ENCODE assay signal across 24 cellular contexts in the genomic region with DNA sequence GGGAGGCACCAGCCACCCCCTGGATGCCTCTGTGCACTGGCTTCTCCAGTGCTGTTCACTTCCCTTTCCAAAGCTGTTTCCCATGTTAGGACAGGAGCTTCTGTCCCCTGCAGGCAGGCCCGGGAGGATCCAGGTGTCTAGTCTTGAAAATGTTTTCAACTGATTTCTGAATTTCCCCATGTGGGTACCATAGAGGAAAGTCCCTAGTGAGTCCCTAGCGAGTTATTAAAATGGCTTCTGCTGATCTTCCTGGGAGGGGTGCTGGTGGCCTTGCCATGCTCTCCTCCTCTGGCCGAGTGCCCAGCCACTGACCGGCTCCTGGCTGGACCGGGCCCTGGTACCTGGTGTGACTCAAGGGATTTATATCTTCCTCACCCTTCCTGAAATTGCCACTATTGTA. TPM values are rescaled to one million over a fixed set of nuclear protein-coding genes. Genes with fewer than 3 reads are reported as not detected.
DNase-seq lines count a peak whose midpoint lies in the region; ATAC-seq, FAIRE-seq and TF ChIP-seq lines count a peak whose summit lies in the region.
"Had no signal": no experiment of that assay in that cellular context is flagged by ENCODE, and none has a peak within 500 bp of the region (broad histone marks: within the 10 kb centered on the region; RNA-seq: fewer than 3 reads in every experiment).

No MANE protein-coding gene starts in this region.

- H3K36me3 ChIP-seq in body of pancreas (replicated peaks in 1 of 2; ENCODE audit: insufficient read depth in 1 of 2, low read depth in 2 of 2) = no peaks in the 10 kb centered on the region
- no peaks in the 10 kb centered on the region for H3K36me3 ChIP-seq in CD8-positive, alpha-beta memory T cell (ENCODE audit: insufficient read depth, low read length)
- H3K36me3 ChIP-seq: spleen had no signal

- H3K9me3 Mint-ChIP-seq in activated T-cell treated with anti-CD3 and anti-CD28 coated beads, Interleukin-2, amount 50 U/mL, for 72 hours = peaks cover 0 to 2% of the 10 kb centered on the region in 2 donors
- no peaks in the 10 kb centered on the region for H3K9me3 Mint-ChIP-seq in stimulated activated effector memory CD8-positive, alpha-beta T cell treated with anti-CD3 and anti-CD28 coated beads, Interleukin-12 subunit alpha, Interleukin-12 subunit beta, amount 100 ng/mL, for 72 hours
- H3K9me3 Mint-ChIP-seq in CD8-positive, alpha-beta memory T cell = no peaks in the 10 kb centered on the region
- H3K9me3 Mint-ChIP-seq: central memory CD8-positive, alpha-beta T cell; naive thymus-derived CD8-positive, alpha-beta T cell; T-helper 2 cell treated with Interferon-gamma antibody and Interleukin-4, amounts not matched to agents 5 μg/mL and 100 μg/mL, for 36 hours had no signal

- no peak overlapping the region for H3K27ac ChIP-seq in body of pancreas
- H3K27ac ChIP-seq in CD8-positive, alpha-beta memory T cell (ENCODE audit: low read depth, low read length) = no peak overlapping the region

- POLR2A ChIA-PET in CD8-positive, alpha-beta memory T cell (lab: Charles Lee) = no interaction called here

- H3K4me3 Mint-ChIP-seq in activated T-cell treated with anti-CD3 and anti-CD28 coated beads, Interleukin-2, amount 50 U/mL, for 72 hours = peak overlapping the region in 1 of 2 donors; percentile 31
- H3K4me3 Mint-ChIP-seq in stimulated activated effector memory CD8-positive, alpha-beta T cell treated with anti-CD3 and anti-CD28 coated beads, Interleukin-12 subunit alpha, Interleukin-12 subunit beta, amount 100 ng/mL, for 72 hours = peak overlapping the region; percentile 1
- peak overlapping the region in 2 of 7 donors; percentile 19 to 28 for H3K4me3 Mint-ChIP-seq in CD8-positive, alpha-beta memory T cell
- H3K4me3 Mint-ChIP-seq: CD14-positive monocyte; central memory CD8-positive, alpha-beta T cell; naive thymus-derived CD8-positive, alpha-beta T cell; T-helper 2 cell treated with Interferon-gamma antibody and Interleukin-4, amounts not matched to agents 5 μg/mL and 100 μg/mL, for 36 hours had no signal

- no peaks in the 10 kb centered on the region for H3K27me3 ChIP-seq in body of pancreas
- H3K27me3 ChIP-seq in CD8-positive, alpha-beta memory T cell (ENCODE audit: insufficient read depth, low read length, poor library complexity, severe bottlenecking) = peaks cover 9% of the 10 kb centered on the region

- H3K9me3 ChIP-seq in body of pancreas = no peaks in the 10 kb centered on the region
- no peaks in the 10 kb centered on the region for H3K9me3 ChIP-seq in CD8-positive, alpha-beta memory T cell (ENCODE audit: low read length)
- H3K9me3 ChIP-seq: spleen had no signal

- no peak overlapping the region for H3K4me3 ChIP-seq in body of pancreas
- no peak overlapping the region for H3K4me3 ChIP-seq in CD8-positive, alpha-beta memory T cell (ENCODE audit: low read length)
- H3K4me3 ChIP-seq: spleen had no signal

- intact Hi-C loops in body of pancreas (cut with DNase I) = no loop called here

- peak; percentile 8 for FAIRE-seq in GM19239 (lab: Jason Lieb, UNC)
- FAIRE-seq: A204.1 had no signal

- no peak for ATAC-seq in activated T-cell treated with anti-CD3 and anti-CD28 coated beads, Interleukin-2, amount 50 U/mL, for 72 hours (replicated peaks in 1 of 2)
- ATAC-seq in body of pancreas = no peak
- no peak for ATAC-seq in stimulated activated effector memory CD8-positive, alpha-beta T cell treated with anti-CD3 and anti-CD28 coated beads, Interleukin-12 subunit alpha, Interleukin-12 subunit beta, amount 100 ng/mL, for 72 hours
- ATAC-seq: HCT116; naive thymus-derived CD8-positive, alpha-beta T cell had no signal

- peaks cover 0 to 4% of the 10 kb centered on the region in 2 donors for H3K36me3 Mint-ChIP-seq in activated T-cell treated with anti-CD3 and anti-CD28 coated beads, Interleukin-2, amount 50 U/mL, for 72 hours (ENCODE audit: insufficient read depth in 2 of 2)
- no peaks in the 10 kb centered on the region for H3K36me3 Mint-ChIP-seq in stimulated activated effector memory CD8-positive, alpha-beta T cell treated with anti-CD3 and anti-CD28 coated beads, Interleukin-12 subunit alpha, Interleukin-12 subunit beta, amount 100 ng/mL, for 72 hours
- H3K36me3 Mint-ChIP-seq in CD8-positive, alpha-beta memory T cell = peaks cover 0 to 1% (median 0%) of the 10 kb centered on the region in 3 donors
- H3K36me3 Mint-ChIP-seq: CD14-positive monocyte; naive thymus-derived CD8-positive, alpha-beta T cell had no signal

- H3K4me1 Mint-ChIP-seq in activated T-cell treated with anti-CD3 and anti-CD28 coated beads, Interleukin-2, amount 50 U/mL, for 72 hours (ENCODE audit: low read depth) = peaks cover 39% of the 10 kb centered on the region
- peaks cover 36% of the 10 kb centered on the region for H3K4me1 Mint-ChIP-seq in stimulated activated effector memory CD8-positive, alpha-beta T cell treated with anti-CD3 and anti-CD28 coated beads, Interleukin-12 subunit alpha, Interleukin-12 subunit beta, amount 100 ng/mL, for 72 hours
- peaks cover 2 to 13% (median 12%) of the 10 kb centered on the region in 3 donors for H3K4me1 Mint-ChIP-seq in CD8-positive, alpha-beta memory T cell

- H3K27ac Mint-ChIP-seq in activated T-cell treated with anti-CD3 and anti-CD28 coated beads, Interleukin-2, amount 50 U/mL, for 72 hours = peak overlapping the region; percentile 48
- peak overlapping the region; percentile 20 for H3K27ac Mint-ChIP-seq in stimulated activated effector memory CD8-positive, alpha-beta T cell treated with anti-CD3 and anti-CD28 coated beads, Interleukin-12 subunit alpha, Interleukin-12 subunit beta, amount 100 ng/mL, for 72 hours
- H3K27ac Mint-ChIP-seq in CD8-positive, alpha-beta memory T cell = no peak overlapping the region
- H3K27ac Mint-ChIP-seq: T-helper 2 cell treated with Interferon-gamma antibody and Interleukin-4, amounts not matched to agents 5 μg/mL and 100 μg/mL, for 36 hours had no signal

- WGBS in body of pancreas, 2 donors = 31 to 43% methylated on average over 5 of the region's 5 CpGs

- H3K4me1 ChIP-seq in body of pancreas = peaks cover 7% of the 10 kb centered on the region
- no peaks in the 10 kb centered on the region for H3K4me1 ChIP-seq in CD8-positive, alpha-beta memory T cell (ENCODE audit: insufficient read depth, low read length)

- TF ChIP-seq POLR2A in body of pancreas (IDR thresholded peaks at IDR 0.05) = no peak

- no peak for DNase-seq in activated T-cell treated with anti-CD3 and anti-CD28 coated beads, Interleukin-2, amount 50 U/mL, for 72 hours
- DNase-seq in activated T-cell treated with anti-CD3 and anti-CD28 coated beads, Interleukin-2, amount 50 U/mL, for 1 hour = no peak
- DNase-seq in GM19239 (ENCODE audit: insufficient read length, low spot score) (no peak), body of pancreas (peak; percentile 37 to 61 (median 54)), DMS 273 treated with DMSO at 0.1 percent for 48 hours (lab: John Stamatoyannopoulos, UW) (no peak), pons (ENCODE audit: low spot score) (no peak)
- no peak for DNase-seq in stimulated activated effector memory CD8-positive, alpha-beta T cell treated with anti-CD3 and anti-CD28 coated beads, Interleukin-12 subunit alpha, Interleukin-12 subunit beta, amount 100 ng/mL, for 72 hours (ENCODE audit: low spot score in 2 of 2)
- DNase-seq in CD8-positive, alpha-beta memory T cell = no peak
- DNase-seq: activated CD4-positive, CD25-positive, alpha-beta regulatory T cell; DND-41; effector CD8-positive, alpha-beta T cell; IMR-90; mammary epithelial cell; naive thymus-derived CD8-positive, alpha-beta T cell; NCI-H1930; NCI-H510A treated with DMSO at 0.1 percent for 48 hours; OCI-M1; spleen; trophoblast cell had no signal

- peaks cover 41% of the 10 kb centered on the region for H3K27me3 Mint-ChIP-seq in activated T-cell treated with anti-CD3 and anti-CD28 coated beads, Interleukin-2, amount 50 U/mL, for 72 hours (ENCODE audit: low read depth)
- peaks cover 25 to 40% of the 10 kb centered on the region in 2 donors for H3K27me3 Mint-ChIP-seq in CD8-positive, alpha-beta memory T cell

- CTCF ChIA-PET in CD8-positive, alpha-beta memory T cell (lab: Charles Lee) = no interaction called here

- no peak for TF ChIP-seq CTCF in body of pancreas (IDR thresholded peaks at IDR 0.05)

RNA-seq across cellular contexts. Expression of a gene that starts 5.2 kb away (rescaled TPM):
- total RNA-seq in activated T-cell treated with anti-CD3 and anti-CD28 coated beads, Interleukin-2, amount 50 U/mL, for 72 hours = 100 to 1,000 TPM; 139 to 142 TPM
- 100 to 1,000 TPM; 117 to 124 TPM for total RNA-seq in body of pancreas
- 10 to 100 TPM; 65.4 to 76.1 TPM for total RNA-seq in CD8-positive, alpha-beta memory T cell
- polyA plus RNA-seq in CD8-positive, alpha-beta memory T cell = 65.8 TPM

Comparison
In these comparisons a context has a peak if more than half of its experiments do, and no peak if none do; other contexts are left out.
1. DNase-seq: peak in body of pancreas (4 of 4); none in activated T-cell treated with anti-CD3 and anti-CD28 coated beads, Interleukin-2, amount 50 U/mL, for 72 hours (0 of 2), activated T-cell treated with anti-CD3 and anti-CD28 coated beads, Interleukin-2, amount 50 U/mL, for 1 hour (single experiment), GM19239 (single experiment), stimulated activated effector memory CD8-positive, alpha-beta T cell treated with anti-CD3 and anti-CD28 coated beads, Interleukin-12 subunit alpha, Interleukin-12 subunit beta, amount 100 ng/mL, for 72 hours (0 of 2), DMS 273 treated with DMSO at 0.1 percent for 48 hours (single experiment), pons (single experiment) and CD8-positive, alpha-beta memory T cell (0 of 5).
2. H3K27ac Mint-ChIP-seq: peak in activated T-cell treated with anti-CD3 and anti-CD28 coated beads, Interleukin-2, amount 50 U/mL, for 72 hours (single experiment) and stimulated activated effector memory CD8-positive, alpha-beta T cell treated with anti-CD3 and anti-CD28 coated beads, Interleukin-12 subunit alpha, Interleukin-12 subunit beta, amount 100 ng/mL, for 72 hours (single experiment); none in CD8-positive, alpha-beta memory T cell (0 of 8).